In genomic region chr1:42173155-42173933, GRCh38 we compare ENCODE assay signal across 7 cellular contexts. TPM values are rescaled to one million over a fixed set of nuclear protein-coding genes. Genes with fewer than 3 reads are reported as not detected.
DNase-seq lines count a peak whose midpoint lies in the region; ATAC-seq, FAIRE-seq and TF ChIP-seq lines count a peak whose summit lies in the region.

No MANE protein-coding gene starts in this region.

- H3K4me1 ChIP-seq in kidney (ENCODE audit: control insufficient read depth in 1 of 2, insufficient read depth in 1 of 2, low read depth in 1 of 2, low read length in 2 of 2) = peaks cover 3 to 8% of the 10 kb centered on the region in 2 donors

- H3K4me3 ChIP-seq in cardiac fibroblast (replicated peaks in 1 of 2; ENCODE audit: low read depth in 2 of 2, low read length in 2 of 2) (no peak overlapping the region), kidney (ENCODE audit: low read length in 2 of 2) (no peak overlapping the region)

- peak; percentile 96 for TF ChIP-seq CTCF in cardiac fibroblast (IDR thresholded peaks at IDR 0.05; ENCODE audit: low read depth, low read length)
- peak; percentile 93 for TF ChIP-seq CTCF in kidney (IDR thresholded peaks at IDR 0.05; ENCODE audit: borderline replicate concordance, extremely low read depth, insufficient read depth)

- no peak for ATAC-seq in HG03108 (IDR thresholded peaks at IDR 0.05; ENCODE audit: unreplicated experiment)

- H3K36me3 ChIP-seq in kidney (ENCODE audit: control insufficient read depth in 1 of 2, insufficient read depth in 2 of 2, low read length in 2 of 2) = no peaks in the 10 kb centered on the region

- no peaks in the 10 kb centered on the region for H3K9me3 ChIP-seq in kidney (ENCODE audit: control insufficient read depth in 1 of 2, low read length in 2 of 2)

- peak overlapping the region in 1 of 2 donors; percentile 12 for H3K27ac ChIP-seq in kidney (ENCODE audit: low read depth in 2 of 2, low read length in 2 of 2)

- intact Hi-C loops in kidney (cut with DNase I) = no loop called here

- FAIRE-seq in GM18507 (lab: Jason Lieb, UNC) (peak; percentile 71), kidney (lab: Jason Lieb, UNC) (no peak)

- peak; percentile 59 for DNase-seq in GM18507 (ENCODE audit: extremely low spot score, insufficient read length, low read depth)
- DNase-seq in NCI-H2171 (lab: John Stamatoyannopoulos, UW) = peak; percentile 29
- peak; percentile 37 to 51 (median 45) for DNase-seq in activated CD4-positive, CD25-positive, alpha-beta regulatory T cell (lab: John Stamatoyannopoulos, UW)
- DNase-seq in cardiac fibroblast (ENCODE audit: low read depth in 2 of 2) = peak; percentile 59 to 67
- peak; percentile 83 for DNase-seq in kidney
- DNase-seq in stimulated activated CD4-positive, alpha-beta T cell treated with anti-CD3 and anti-CD28 coated beads, Interleukin-2, amount 100 ng/mL, for 24 hours = peak; percentile 75 to 78

- H3K9ac ChIP-seq in kidney (ENCODE audit: low read length in 2 of 2) = no peak overlapping the region

RNA-seq across cellular contexts. Expression of gene GUCA2A, which starts 8.8 kb away (rescaled TPM):
- not detected for total RNA-seq in kidney
- polyA plus RNA-seq in kidney (ENCODE audit: insufficient read depth, low read depth, low replicate concordance) = not detected

RNA-seq across cellular contexts. Expression of gene GUCA2B, which starts 20.1 kb away (rescaled TPM):
- not detected for total RNA-seq in kidney
- polyA plus RNA-seq in kidney (ENCODE audit: insufficient read depth, low read depth, low replicate concordance) = not detected

Comparison
In these comparisons a context has a peak if more than half of its experiments do, and no peak if none do; other contexts are left out.
1. DNase-seq: peak in every context shown above with its lines; median percentile 83 in kidney; 76 in stimulated activated CD4-positive, alpha-beta T cell treated with anti-CD3 and anti-CD28 coated beads, Interleukin-2, amount 100 ng/mL, for 24 hours; 63 in cardiac fibroblast; 59 in GM18507; 45 in activated CD4-positive, CD25-positive, alpha-beta regulatory T cell; 29 in NCI-H2171.